Comparison of ENCODE assay signal across 35 cellular contexts in genomic region chrX:154332561-154332960, GRCh38. TPM values are rescaled to one million over a fixed set of nuclear protein-coding genes. Genes with fewer than 3 reads are reported as not detected.
"Had no signal": no experiment of that assay in that cellular context is flagged by ENCODE, and none has a peak within 500 bp of the region (broad histone marks: within the 10 kb centered on the region; RNA-seq: fewer than 3 reads in every experiment).

No MANE protein-coding gene starts in this region.

- ATAC-seq: activated CD4-positive, CD25-positive, alpha-beta regulatory T cell treated with anti-CD3 and anti-CD28 coated beads, Interleukin-2, amount 50 U/mL, for 24 hours; activated CD8-positive, alpha-beta T cell treated with anti-CD3 and anti-CD28 coated beads for 36 hours; activated T-cell treated with anti-CD3 and anti-CD28 coated beads, Interleukin-2, amount 50 U/mL, for 4 hours; activated T-helper 17 cell treated with anti-CD3 and anti-CD28 coated beads, Interleukin-2, amount 50 U/mL, for 72 hours; gastroesophageal sphincter; T-helper 17 cell had no signal

- H3K9me3 ChIP-seq: colonic mucosa, esophagus squamous epithelium, gastroesophageal sphincter had no signal

- H3K9me3 Mint-ChIP-seq: activated B cell treated with CpG ODN at 0.5 μM for 24 hours; activated CD8-positive, alpha-beta T cell treated with anti-CD3 and anti-CD28 coated beads for 36 hours; activated T-cell treated with anti-CD3 and anti-CD28 coated beads, Interleukin-2, amount 50 U/mL, for 4 hours; activated T-helper 17 cell treated with anti-CD3 and anti-CD28 coated beads, Interleukin-2, amount 50 U/mL, for 72 hours; central memory CD8-positive, alpha-beta T cell; T-helper 2 cell treated with Interferon-gamma antibody and Interleukin-4, amounts not matched to agents 5 μg/mL and 100 μg/mL, for 36 hours had no signal

- H3K4me1 ChIP-seq: colonic mucosa, gastroesophageal sphincter had no signal

- H3K4me3 ChIP-seq: colonic mucosa, esophagus squamous epithelium, gastroesophageal sphincter had no signal

- H3K27me3 Mint-ChIP-seq: activated B cell treated with CpG ODN at 0.5 μM for 24 hours; activated CD8-positive, alpha-beta T cell treated with anti-CD3 and anti-CD28 coated beads for 36 hours; activated naive CD8-positive, alpha-beta T cell; activated T-helper 17 cell treated with anti-CD3 and anti-CD28 coated beads, Interleukin-2, amount 50 U/mL, for 72 hours; central memory CD8-positive, alpha-beta T cell; T-helper 17 cell had no signal

- H3K27ac ChIP-seq: brain microvascular endothelial cell, colonic mucosa, epithelial cell of prostate, esophagus squamous epithelium, gastroesophageal sphincter, WERI-Rb-1 had no signal

- H3K27me3 ChIP-seq: brain microvascular endothelial cell, colonic mucosa, esophagus squamous epithelium, gastroesophageal sphincter had no signal

- H3K4me3 Mint-ChIP-seq: activated B cell treated with CpG ODN at 0.5 μM for 24 hours; activated CD8-positive, alpha-beta T cell treated with anti-CD3 and anti-CD28 coated beads for 36 hours; activated naive CD8-positive, alpha-beta T cell; activated T-cell treated with anti-CD3 and anti-CD28 coated beads, Interleukin-2, amount 50 U/mL, for 4 hours; activated T-helper 17 cell treated with anti-CD3 and anti-CD28 coated beads, Interleukin-2, amount 50 U/mL, for 72 hours; central memory CD8-positive, alpha-beta T cell; T-helper 17 cell; T-helper 2 cell treated with Interferon-gamma antibody and Interleukin-4, amounts not matched to agents 5 μg/mL and 100 μg/mL, for 36 hours had no signal

- DNase-seq: activated B cell treated with CpG ODN at 0.5 μM for 24 hours; activated CD4-positive, alpha-beta T cell treated with anti-CD3 and anti-CD28 coated beads for 48 hours; activated CD4-positive, alpha-beta T cell treated with anti-CD3 and anti-CD28 coated beads, Interleukin-2, amount 50 U/mL, for 1 hour; activated CD4-positive, alpha-beta T cell treated with anti-CD3 and anti-CD28 coated beads, Interleukin-2, amount 50 U/mL, for 48 hours; activated CD8-positive, alpha-beta memory T cell treated with anti-CD3 and anti-CD28 coated beads for 24 hours; activated CD8-positive, alpha-beta T cell treated with anti-CD3 and anti-CD28 coated beads for 36 hours; activated effector memory CD4-positive, alpha-beta T cell treated with Interleukin-2 at 50 U/mL for 16 hours; activated gamma-delta T cell treated with Interleukin-2 at 50 U/mL for 16 hours; activated naive CD4-positive, alpha-beta T cell treated with anti-CD3 and anti-CD28 coated beads, Interleukin-2, amount 50 U/mL, for 16 hours; activated naive CD4-positive, alpha-beta T cell treated with Interleukin-2 at 50 U/mL for 16 hours; activated T-cell treated with anti-CD3 and anti-CD28 coated beads, Interleukin-2, amount 50 U/mL, for 4 hours; amniotic stem cell; anterior cingulate cortex; brain microvascular endothelial cell; colonic mucosa; effector CD8-positive, alpha-beta T cell; esophagus squamous epithelium; foreskin melanocyte; T-helper 1 cell; T-helper 17 cell; T1000; WERI-Rb-1 had no signal

- H3K27ac Mint-ChIP-seq: activated CD8-positive, alpha-beta T cell treated with anti-CD3 and anti-CD28 coated beads for 36 hours; activated naive CD8-positive, alpha-beta T cell; activated T-helper 17 cell treated with anti-CD3 and anti-CD28 coated beads, Interleukin-2, amount 50 U/mL, for 72 hours; T-helper 17 cell; T-helper 2 cell treated with Interferon-gamma antibody and Interleukin-4, amounts not matched to agents 5 μg/mL and 100 μg/mL, for 36 hours had no signal

- H3K36me3 ChIP-seq: brain microvascular endothelial cell, colonic mucosa, esophagus squamous epithelium, gastroesophageal sphincter, WERI-Rb-1 had no signal

- H3K36me3 Mint-ChIP-seq: activated naive CD8-positive, alpha-beta T cell had no signal

RNA-seq across cellular contexts. Expression of gene TKTL1, which starts 37.0 kb away (rescaled TPM):
- total RNA-seq: activated B cell treated with CpG ODN at 0.5 μM for 24 hours; activated T-cell treated with anti-CD3 and anti-CD28 coated beads, Interleukin-2, amount 50 U/mL, for 4 hours; astrocyte; bronchial epithelial cell; colonic mucosa; endothelial cell of umbilical vein; esophagus squamous epithelium; fibroblast of lung; fibroblast of villous mesenchyme had no signal

RNA-seq across cellular contexts. Expression of gene TEX28, which starts 37.6 kb away (rescaled TPM):
- total RNA-seq: activated B cell treated with CpG ODN at 0.5 μM for 24 hours; activated CD8-positive, alpha-beta T cell treated with anti-CD3 and anti-CD28 coated beads for 36 hours; activated T-cell treated with anti-CD3 and anti-CD28 coated beads, Interleukin-2, amount 50 U/mL, for 4 hours; activated T-helper 17 cell treated with anti-CD3 and anti-CD28 coated beads, Interleukin-2, amount 50 U/mL, for 72 hours; astrocyte; bronchial epithelial cell; cardiac septum; colonic mucosa; endothelial cell of umbilical vein; esophagus squamous epithelium; fibroblast of lung; fibroblast of villous mesenchyme; gastroesophageal sphincter; T-helper 17 cell had no signal
